In the genomic region with DNA sequence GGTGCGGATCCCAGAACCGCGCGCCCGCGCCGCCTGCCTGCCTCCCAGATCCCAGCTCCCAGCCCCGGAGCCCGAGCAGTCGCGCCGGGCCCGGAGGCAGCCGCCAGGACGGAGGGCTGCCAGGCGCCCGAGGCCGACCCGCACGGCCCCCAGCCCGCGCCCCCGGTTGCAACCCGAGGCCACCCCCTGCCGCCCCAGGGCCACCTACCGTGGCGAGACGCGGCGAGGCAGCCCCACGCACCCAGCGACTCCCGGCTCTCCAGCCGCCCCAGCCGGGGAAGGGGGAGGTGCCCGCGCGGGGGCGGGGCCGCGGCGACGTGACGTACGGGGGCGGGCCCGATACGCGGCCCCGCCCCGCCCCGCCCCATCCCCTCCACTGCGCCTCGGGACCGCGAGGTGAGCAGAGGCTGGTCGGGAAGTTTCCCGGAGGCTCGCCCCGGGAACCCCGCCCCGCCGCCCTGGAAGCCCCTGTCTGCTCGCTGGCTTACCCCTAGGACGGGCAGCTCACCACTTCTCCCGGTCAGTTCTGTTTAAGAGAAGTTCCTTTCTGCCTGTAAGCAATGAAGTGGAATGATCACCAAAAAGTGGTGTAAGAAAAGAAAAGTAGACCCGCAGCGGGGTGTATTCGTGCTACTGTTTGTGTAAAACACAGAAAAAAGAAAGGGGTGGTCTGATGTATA, we compare ENCODE assay signal across 8 cellular contexts. TPM values are rescaled to one million over a fixed set of nuclear protein-coding genes. Genes with fewer than 3 reads are reported as not detected.
A peak's percentile ranks its signal among the peaks of the same experiment; 100 is the strongest.
DNase-seq lines count a peak whose midpoint lies in the region; ATAC-seq and TF ChIP-seq lines count a peak whose summit lies in the region.

A gene (minus strand): TSS at position 288 of the 680 bp plus-strand sequence. CDS start 48,502 bp downstream, outside the sequence.

- peak; percentile 89 for TF ChIP-seq POLR2A in right lobe of liver (IDR thresholded peaks at IDR 0.05)

- no peaks in the 10 kb centered on the region for H3K9me3 ChIP-seq in right lobe of liver

- intact Hi-C loops in right lobe of liver (cut with DNase I), result no loop called here

- DNase-seq in NCI-H2081 (lab: John Stamatoyannopoulos, UW) (peak; percentile 50 to 59), NCI-H2081 treated with DMSO at 0.1 percent for 48 hours (lab: John Stamatoyannopoulos, UW) (no peak), NCI-H345 (lab: John Stamatoyannopoulos, UW) (peak; percentile 70), dermis microvascular lymphatic vessel endothelial cell (ENCODE audit: low read depth in 2 of 2) (peak; percentile 43 to 78), right lobe of liver (peak; percentile 87 to 90 (median 88))
- peak; percentile 65 to 74 for DNase-seq in activated CD4-positive, alpha-beta T cell treated with anti-CD3 and anti-CD28 coated beads, Interleukin-2, amount 50 U/mL, for 24 hours (ENCODE audit: low read depth in 1 of 2, low spot score in 1 of 2)
- DNase-seq in stimulated activated CD4-positive, alpha-beta T cell treated with anti-CD3 and anti-CD28 coated beads, Interleukin-4, amount 100 ng/mL, for 1 hour, result peak; percentile 77

- no peaks in the 10 kb centered on the region for H3K27me3 ChIP-seq in right lobe of liver

- H3K4me3 ChIP-seq in right lobe of liver, result peak within 1 kb of the TSS; percentile 82 to 91 (median 91)

- TF ChIP-seq CTCF in right lobe of liver (IDR thresholded peaks at IDR 0.05), result no peak

- H3K27ac ChIP-seq in right lobe of liver, result peak within 1 kb of the TSS; percentile 88 to 95 (median 91)

- ATAC-seq in HG02943 (IDR thresholded peaks at IDR 0.05; ENCODE audit: low read depth, unreplicated experiment) (peak; percentile 49), right lobe of liver (peak; percentile 84 to 92 (median 90))

- WGBS in right lobe of liver (ENCODE audit: insufficient coverage, low coverage, low lambda C conversion rate, missing lambda C conversion rate), result 0% methylated on average over 9 of the region's 69 CpGs

- H3K36me3 ChIP-seq in right lobe of liver, result no peaks in the 10 kb centered on the region

- peaks cover 0 to 41% (median 13%) of the 10 kb centered on the region in 4 donors for H3K4me1 ChIP-seq in right lobe of liver

RNA-seq across cellular contexts. Expression of the gene that starts here (rescaled TPM):
- total RNA-seq in dermis microvascular lymphatic vessel endothelial cell (45.4 and 91.5 TPM in 2 replicates), right lobe of liver (100 to 1,000 TPM in 2 of 6 experiments, 10 to 100 TPM in 4; 53.2 to 117 (median 66.9) TPM)
